Comparison of ENCODE assay signal across 27 cellular contexts in the genomic region with DNA sequence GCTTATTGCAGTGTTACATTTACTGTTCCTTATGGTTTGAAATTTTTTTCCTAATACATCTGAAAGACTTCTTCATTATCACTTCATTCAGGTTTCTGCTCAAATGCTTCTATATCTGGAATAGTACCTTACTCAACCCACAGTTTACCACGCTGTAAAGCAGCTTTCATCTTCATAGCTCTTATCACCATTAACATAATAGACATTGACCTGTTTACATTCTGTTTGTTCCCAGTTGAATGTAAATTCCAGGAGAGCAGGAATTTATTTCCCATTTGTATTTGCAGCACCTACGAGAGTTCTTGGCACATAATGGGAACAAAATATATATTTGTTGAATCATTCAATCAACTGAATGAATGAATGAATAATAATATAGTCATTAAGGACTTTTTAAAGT.
"Had no signal": no experiment of that assay in that cellular context is flagged by ENCODE, and none has a peak within 500 bp of the region (broad histone marks: within the 10 kb centered on the region; RNA-seq: fewer than 3 reads in every experiment).

No MANE protein-coding gene starts in this region.

- H3K4me3 Mint-ChIP-seq: immature natural killer cell; naive thymus-derived CD4-positive, alpha-beta T cell; natural killer cell treated with Interleukin-12 subunit alpha and Interleukin-12 subunit beta and Interleukin-15 and Interleukin-18, amount 100 ng/mL, for 72 hours; stimulated activated effector memory CD8-positive, alpha-beta T cell treated with anti-CD3 and anti-CD28 coated beads, Interleukin-12 subunit alpha, Interleukin-12 subunit beta, amount 100 ng/mL, for 72 hours; stimulated activated naive CD8-positive, alpha-beta T cell treated with anti-CD3 and anti-CD28 coated beads, Interleukin-15, Interleukin-2, amounts not matched to agents 100 ng/mL and 50 ng/mL, for 24 hours had no signal

- H3K36me3 Mint-ChIP-seq: immature natural killer cell; naive thymus-derived CD4-positive, alpha-beta T cell; natural killer cell treated with Interleukin-12 subunit alpha and Interleukin-12 subunit beta and Interleukin-15 and Interleukin-18, amount 100 ng/mL, for 72 hours; stimulated activated effector memory CD8-positive, alpha-beta T cell treated with anti-CD3 and anti-CD28 coated beads, Interleukin-12 subunit alpha, Interleukin-12 subunit beta, amount 100 ng/mL, for 72 hours had no signal

- FAIRE-seq: islet of Langerhans, kidney, urothelium cell line had no signal

- H3K27ac Mint-ChIP-seq: immature natural killer cell; naive thymus-derived CD4-positive, alpha-beta T cell; natural killer cell treated with Interleukin-12 subunit alpha and Interleukin-12 subunit beta and Interleukin-15 and Interleukin-18, amount 100 ng/mL, for 72 hours; progenitor cell of endocrine pancreas; stimulated activated effector memory CD8-positive, alpha-beta T cell treated with anti-CD3 and anti-CD28 coated beads, Interleukin-12 subunit alpha, Interleukin-12 subunit beta, amount 100 ng/mL, for 72 hours; stimulated activated naive CD8-positive, alpha-beta T cell treated with anti-CD3 and anti-CD28 coated beads, Interleukin-15, Interleukin-2, amounts not matched to agents 100 ng/mL and 50 ng/mL, for 24 hours had no signal

- DNase-seq: hypothalamus; immature natural killer cell; kidney; left colon; left lung; lower lobe of right lung; mammary epithelial cell; mesenchymal stem cell; naive thymus-derived CD4-positive, alpha-beta T cell; ovary; spleen; stimulated activated CD4-positive, alpha-beta T cell treated with anti-CD3 and anti-CD28 coated beads, Interleukin-4, amount 100 ng/mL, for 24 hours; stimulated activated naive CD4-positive, alpha-beta T cell; tibial artery; trophoblast cell; upper lobe of right lung had no signal

- H3K4me1 Mint-ChIP-seq: immature natural killer cell; naive thymus-derived CD4-positive, alpha-beta T cell; stimulated activated effector memory CD8-positive, alpha-beta T cell treated with anti-CD3 and anti-CD28 coated beads, Interleukin-12 subunit alpha, Interleukin-12 subunit beta, amount 100 ng/mL, for 72 hours had no signal

- H3K27me3 Mint-ChIP-seq: naive thymus-derived CD4-positive, alpha-beta T cell; natural killer cell treated with Interleukin-12 subunit alpha and Interleukin-12 subunit beta and Interleukin-15 and Interleukin-18, amount 100 ng/mL, for 72 hours; stimulated activated naive CD8-positive, alpha-beta T cell treated with anti-CD3 and anti-CD28 coated beads, Interleukin-15, Interleukin-2, amounts not matched to agents 100 ng/mL and 50 ng/mL, for 24 hours had no signal

- H3K4me3 ChIP-seq: left lung, lower lobe of right lung, ovary, right atrium auricular region, skin epidermis, spleen, suprapubic skin, thoracic aorta, tibial artery, upper lobe of right lung had no signal

- H3K4me1 ChIP-seq: left lung, lower lobe of right lung, right atrium auricular region, spleen, suprapubic skin, tibial artery, upper lobe of right lung had no signal

- ATAC-seq: left colon; left lung; lower lobe of right lung; naive thymus-derived CD4-positive, alpha-beta T cell; natural killer cell treated with Interleukin-12 subunit alpha and Interleukin-12 subunit beta and Interleukin-15 and Interleukin-18, amount 100 ng/mL, for 72 hours; sciatic nerve; stimulated activated effector memory CD8-positive, alpha-beta T cell treated with anti-CD3 and anti-CD28 coated beads, Interleukin-12 subunit alpha, Interleukin-12 subunit beta, amount 100 ng/mL, for 72 hours; upper lobe of right lung had no signal

- H3K27ac ChIP-seq: left lung, lower lobe of right lung, ovary, right atrium auricular region, skin epidermis, spleen, suprapubic skin, thoracic aorta, tibial artery, upper lobe of right lung had no signal

- H3K36me3 ChIP-seq: left lung, lower lobe of right lung, ovary, right atrium auricular region, spleen, suprapubic skin, thoracic aorta, tibial artery, upper lobe of right lung had no signal

- H3K9me3 ChIP-seq: left lung, lower lobe of right lung, ovary, right atrium auricular region, suprapubic skin, thoracic aorta, tibial artery, upper lobe of right lung had no signal

- H3K27me3 ChIP-seq: left lung, ovary, right atrium auricular region, spleen, suprapubic skin, tibial artery, upper lobe of right lung had no signal
